ENCODE assay signal across 28 cellular contexts in genomic region chr2:239666855-239667376, GRCh38.
DNase-seq lines count a peak whose midpoint lies in the region; ATAC-seq and TF ChIP-seq lines count a peak whose summit lies in the region.
"Had no signal": no experiment of that assay in that cellular context is flagged by ENCODE, and none has a peak within 500 bp of the region (broad histone marks: within the 10 kb centered on the region; RNA-seq: fewer than 3 reads in every experiment).

No MANE protein-coding gene starts in this region.

- no peaks in the 10 kb centered on the region for H3K9me3 Mint-ChIP-seq in CD4-positive, alpha-beta memory T cell
- H3K9me3 Mint-ChIP-seq: activated T-cell treated with anti-CD3 and anti-CD28 coated beads, Interleukin-2, amount 50 U/mL, for 72 hours; natural killer cell treated with Interleukin-12 subunit alpha and Interleukin-12 subunit beta and Interleukin-15 and Interleukin-18, amount 100 ng/mL, for 72 hours had no signal

- no peak overlapping the region for H3K4me3 ChIP-seq in coronary artery
- H3K4me3 ChIP-seq in CD4-positive, alpha-beta memory T cell (ENCODE audit: low read length in 2 of 2): no peak overlapping the region
- H3K4me3 ChIP-seq: GM23338, lung, mucosa of descending colon, ovary, skin epidermis had no signal

- no peaks in the 10 kb centered on the region for H3K9me3 ChIP-seq in CD4-positive, alpha-beta memory T cell (ENCODE audit: control insufficient read depth in 1 of 2, low read length in 2 of 2)
- H3K9me3 ChIP-seq: mucosa of descending colon, ovary had no signal

- no peak overlapping the region for H3K27ac ChIP-seq in coronary artery
- no peak overlapping the region for H3K27ac ChIP-seq in CD4-positive, alpha-beta memory T cell (ENCODE audit: low read depth, low read length)
- H3K27ac ChIP-seq: brain microvascular endothelial cell, ovary had no signal

- H3K4me3 Mint-ChIP-seq in CD4-positive, alpha-beta memory T cell: no peak overlapping the region
- H3K4me3 Mint-ChIP-seq: activated CD4-positive, alpha-beta T cell treated with anti-CD3 and anti-CD28 coated beads for 36 hours; activated T-cell treated with anti-CD3 and anti-CD28 coated beads, Interleukin-2, amount 50 U/mL, for 72 hours; CD14-positive monocyte; GM23338; natural killer cell treated with Interleukin-12 subunit alpha and Interleukin-12 subunit beta and Interleukin-15 and Interleukin-18, amount 100 ng/mL, for 72 hours had no signal

- H3K27me3 Mint-ChIP-seq in CD4-positive, alpha-beta memory T cell: peaks cover 8 to 13% of the 10 kb centered on the region in 2 donors

- TF ChIP-seq CTCF in coronary artery (IDR thresholded peaks at IDR 0.05): no peak

- peak; percentile 53 for DNase-seq in DMS 273 treated with DMSO at 0.1 percent for 48 hours (lab: John Stamatoyannopoulos, UW)
- DNase-seq in NCI-H1105 treated with DMSO at 0.1 percent for 48 hours (lab: John Stamatoyannopoulos, UW): peak; percentile 24
- DNase-seq in coronary artery (ENCODE audit: low spot score): peak; percentile 47
- no peak for DNase-seq in sciatic nerve (ENCODE audit: low spot score)
- DNase-seq in CD4-positive, alpha-beta memory T cell: no peak
- DNase-seq in kidney glomerular epithelial cell (lab: John Stamatoyannopoulos, UW): no peak
- DNase-seq: activated CD4-positive, alpha-beta T cell treated with anti-CD3 and anti-CD28 coated beads for 36 hours; activated naive CD4-positive, alpha-beta T cell treated with Interleukin-2 at 50 U/mL for 16 hours; activated T-cell treated with anti-CD3 and anti-CD28 coated beads, Interleukin-2, amount 50 U/mL, for 72 hours; amniotic stem cell; brain microvascular endothelial cell; Calu3; EL; Kasumi-1; MV-4-11; NCI-H187 treated with DMSO at 0.1 percent for 48 hours; NCI-H226; ovary; substantia nigra; T-helper 2 cell had no signal

- POLR2A ChIA-PET in CD4-positive, alpha-beta memory T cell (lab: Charles Lee; ENCODE audit: partially characterized antibody): no interaction called here

- H3K36me3 Mint-ChIP-seq in CD4-positive, alpha-beta memory T cell: no peaks in the 10 kb centered on the region
- H3K36me3 Mint-ChIP-seq: natural killer cell treated with Interleukin-12 subunit alpha and Interleukin-12 subunit beta and Interleukin-15 and Interleukin-18, amount 100 ng/mL, for 72 hours had no signal

- H3K27me3 ChIP-seq in CD4-positive, alpha-beta memory T cell (ENCODE audit: insufficient read depth, low read length): peaks cover 5% of the 10 kb centered on the region
- H3K27me3 ChIP-seq: brain microvascular endothelial cell, ovary had no signal

- H3K36me3 ChIP-seq in CD4-positive, alpha-beta memory T cell (ENCODE audit: insufficient read depth, low read length): no peaks in the 10 kb centered on the region
- H3K36me3 ChIP-seq: brain microvascular endothelial cell, ovary had no signal

- no peaks in the 10 kb centered on the region for H3K4me1 ChIP-seq in CD4-positive, alpha-beta memory T cell (ENCODE audit: insufficient read depth, low read length)

- peak; percentile 44 for ATAC-seq in sciatic nerve
- ATAC-seq in HG03045 (IDR thresholded peaks at IDR 0.05; ENCODE audit: unreplicated experiment): no peak
- ATAC-seq: activated CD4-positive, alpha-beta T cell treated with anti-CD3 and anti-CD28 coated beads for 36 hours; activated T-cell treated with anti-CD3 and anti-CD28 coated beads, Interleukin-2, amount 50 U/mL, for 72 hours; GM23338; HepG2; mucosa of descending colon; natural killer cell treated with Interleukin-12 subunit alpha and Interleukin-12 subunit beta and Interleukin-15 and Interleukin-18, amount 100 ng/mL, for 72 hours had no signal

- intact Hi-C loops in sciatic nerve (cut with DNase I): no loop called here
- intact Hi-C loops in CD4-positive, alpha-beta memory T cell (cut with micrococcal nuclease): no loop called here

- peak overlapping the region in 2 of 7 donors; percentile 29 to 63 for H3K27ac Mint-ChIP-seq in CD4-positive, alpha-beta memory T cell
- H3K27ac Mint-ChIP-seq: activated CD4-positive, alpha-beta T cell treated with anti-CD3 and anti-CD28 coated beads for 36 hours; activated T-cell treated with anti-CD3 and anti-CD28 coated beads, Interleukin-2, amount 50 U/mL, for 72 hours; GM23338; natural killer cell treated with Interleukin-12 subunit alpha and Interleukin-12 subunit beta and Interleukin-15 and Interleukin-18, amount 100 ng/mL, for 72 hours had no signal

- H3K4me1 Mint-ChIP-seq in CD4-positive, alpha-beta memory T cell: peaks cover 2 to 7% (median 3%) of the 10 kb centered on the region in 4 donors
- H3K4me1 Mint-ChIP-seq: activated CD4-positive, alpha-beta T cell treated with anti-CD3 and anti-CD28 coated beads for 36 hours had no signal

- CTCF ChIA-PET in CD4-positive, alpha-beta memory T cell (lab: Charles Lee; ENCODE audit: partially characterized antibody): no interaction called here

Comparison
In these comparisons a context has a peak if more than half of its experiments do, and no peak if none do; other contexts are left out.
1. DNase-seq: peak in DMS 273 treated with DMSO at 0.1 percent for 48 hours (single experiment), NCI-H1105 treated with DMSO at 0.1 percent for 48 hours (single experiment) and coronary artery (single experiment); none in sciatic nerve (single experiment), CD4-positive, alpha-beta memory T cell (0 of 5) and kidney glomerular epithelial cell (single experiment).